8 cellular contexts compared by ENCODE assay signal in genomic region chr1:150009604-150010387, GRCh38. TPM values are rescaled to one million over a fixed set of nuclear protein-coding genes. Genes with fewer than 3 reads are reported as not detected.
DNase-seq lines count a peak whose midpoint lies in the region; ATAC-seq, FAIRE-seq and TF ChIP-seq lines count a peak whose summit lies in the region.

No MANE protein-coding gene starts in this region.

- no peak for TF ChIP-seq EP300 in GM12878 (IDR thresholded peaks at IDR 0.05; ENCODE audit: borderline replicate concordance in 1 of 2, control insufficient read depth in 1 of 2, low read depth in 2 of 2, low read length in 2 of 2)

- H3K4me1 ChIP-seq in A673 (ENCODE audit: insufficient read depth, low read length, poor library complexity, severe bottlenecking) (peaks cover 16% of the 10 kb centered on the region), GM12878 (ENCODE audit: control insufficient read depth, insufficient read depth, low read length) (no peaks in the 10 kb centered on the region), iPS DF 6.9 (ENCODE audit: control insufficient read depth, insufficient read depth, low read length) (no peaks in the 10 kb centered on the region)

- H3K9me3 Mint-ChIP-seq in IgD-negative memory B cell, result no peaks in the 10 kb centered on the region

- 3% methylated on average over 28 of the region's 29 CpGs for WGBS in GM12878 (ENCODE audit: insufficient coverage, insufficient replicate concordance, low lambda C conversion rate, missing lambda C conversion rate)
- no CpG with 5 or more reads among the region's 29 CpGs for WGBS in iPS DF 6.9 (ENCODE audit: insufficient coverage, insufficient read length)

- H3K4me2 ChIP-seq in GM12878 (ENCODE audit: control insufficient read depth, insufficient read depth), result peak overlapping the region; percentile 68

- RAD21 ChIA-PET in GM12878 (lab: Charles Lee; ENCODE audit: unreplicated experiment), result interaction anchor here (0.7 to 4.7 kb wide), 6 partner anchors 9 to 159 kb away, joined by 3 to 29 read pairs (median 4); partner anchors contain the start of gene VPS45

- H3K9me3 ChIP-seq in A673 (ENCODE audit: low read depth, low read length, poor library complexity, severe bottlenecking), result no peaks in the 10 kb centered on the region
- no peaks in the 10 kb centered on the region for H3K9me3 ChIP-seq in GM12878 (replicated peaks; ENCODE audit: control insufficient read depth, insufficient read depth, low read length)
- H3K9me3 ChIP-seq in iPS DF 6.9 (ENCODE audit: control insufficient read depth, insufficient read depth, low read length), result no peaks in the 10 kb centered on the region

- no peak for TF ChIP-seq POLR2A in GM12878 (IDR thresholded peaks at IDR 0.05; ENCODE audit: low read depth, low read length)

- POLR2A ChIA-PET in A673 (lab: Charles Lee; ENCODE audit: low non-redundant PET), result interaction anchor here (0.6 to 0.7 kb wide), 2 partner anchors 106 to 122 kb away, joined by 3 to 5 read pairs; a partner anchor contains a TSS
- POLR2A ChIA-PET in GM12878 (lab: Charles Lee), result interaction anchor here (0.9 to 3.2 kb wide), 8 partner anchors 9 to 142 kb away, joined by 3 to 28 read pairs (median 3); no protein-coding TSS in a partner anchor

- H3K27ac ChIP-seq in A673 (ENCODE audit: low read depth, low read length, poor library complexity, severe bottlenecking), result peak overlapping the region; percentile 84
- H3K27ac ChIP-seq in GM12878 (ENCODE audit: control insufficient read depth, insufficient read depth), result peak overlapping the region; percentile 84
- no peak overlapping the region for H3K27ac ChIP-seq in iPS DF 6.9 (ENCODE audit: low read length)

- in situ Hi-C loops in GM12878 (cut with MboI), result no loop called here

- BruUV-seq in A673 (replicated peaks; lab: Mats Ljungman, UMichigan), result TSS peak; percentile 59
- TSS peak; percentile 63 for BruUV-seq in GM12878 (replicated peaks; lab: Mats Ljungman, UMichigan)

- no peak for TF ChIP-seq CTCF in A673 (conservative IDR thresholded peaks at IDR 0.05; ENCODE audit: low read depth, low read length)
- TF ChIP-seq CTCF in GM12878 (IDR thresholded peaks at IDR 0.05 in 2 of 3, conservative IDR thresholded peaks at IDR 0.05 in 1 of 3; ENCODE audit: control insufficient read depth in 2 of 3, extremely low read depth in 1 of 3, insufficient read depth in 1 of 3, low read depth in 3 of 3, low read length in 3 of 3), result no peak

- H3K27me3 Mint-ChIP-seq in IgD-negative memory B cell, result peaks cover 11% of the 10 kb centered on the region

- SMC1A ChIA-PET in GM12878 (lab: Charles Lee; ENCODE audit: uncharacterized antibody, unreplicated experiment), result interaction anchor here (0.8 to 8.5 kb wide), 10 partner anchors 10 to 156 kb away, joined by 3 to 73 read pairs (median 4); no protein-coding TSS in a partner anchor

- intact Hi-C loops in A673 (cut with micrococcal nuclease; ENCODE audit: unreplicated experiment) (no loop called here), GM12878 (cut with micrococcal nuclease; ENCODE audit: unreplicated experiment) (loop anchor here (5.0 kb wide), 1 partner anchor 47 kb away; no protein-coding TSS in a partner anchor), sciatic nerve (cut with DNase I) (no loop called here)

- H3K27me3 ChIP-seq in A673 (replicated peaks; ENCODE audit: insufficient read depth, low read depth, low read length, poor library complexity), result no peaks in the 10 kb centered on the region
- no peaks in the 10 kb centered on the region for H3K27me3 ChIP-seq in GM12878 (replicated peaks in 1 of 2; ENCODE audit: control insufficient read depth in 2 of 2, insufficient read depth in 2 of 2, low read length in 1 of 2)
- H3K27me3 ChIP-seq in iPS DF 6.9 (ENCODE audit: control insufficient read depth, insufficient read depth, low read length), result no peaks in the 10 kb centered on the region

- H3K4me3 Mint-ChIP-seq in IgD-negative memory B cell, result peak overlapping the region; percentile 84 to 98 (median 94)

- no peak for TF ChIP-seq RAD21 in GM12878 (IDR thresholded peaks at IDR 0.05; ENCODE audit: insufficient read depth, low read depth, low read length)

- H3K27ac Mint-ChIP-seq in IgD-negative memory B cell, result peak overlapping the region; percentile 2 to 72 (median 65)

- DNase-seq in A673 (ENCODE audit: low spot score), result peak; percentile 42
- DNase-seq in T-helper 22 cell (ENCODE audit: low read depth), result peak; percentile 0
- DNase-seq in GM12878 (ENCODE audit: low read depth, low spot score), result no peak
- no peak for DNase-seq in iPS DF 6.9 (ENCODE audit: low read depth, low spot score)
- no peak for DNase-seq in sciatic nerve (ENCODE audit: low spot score)

- H3K4me3 ChIP-seq in A673 (ENCODE audit: low read depth, low read length, poor library complexity, severe bottlenecking) (peak overlapping the region; percentile 85), GM12878 (peak overlapping the region; percentile 99), iPS DF 6.9 (ENCODE audit: low read length) (peak overlapping the region; percentile 99)

- CTCF ChIA-PET in A673 (lab: Charles Lee) (no interaction called here), GM12878 (lab: Yijun Ruan, JAX) (interaction anchor here (0.6 to 4.5 kb wide), 9 partner anchors 8 to 223 kb away, joined by 3 to 22 read pairs (median 4); no protein-coding TSS in a partner anchor)

- H3K36me3 Mint-ChIP-seq in IgD-negative memory B cell, result peaks cover 3% of the 10 kb centered on the region

- H3K79me2 ChIP-seq in GM12878 (ENCODE audit: control insufficient read depth, insufficient read depth, low read length), result peaks cover 30% of the 10 kb centered on the region

- peak overlapping the region; percentile 99 for H2AFZ ChIP-seq in GM12878 (ENCODE audit: control insufficient read depth, low read depth, low read length)

- no peak for FAIRE-seq in GM12878 (lab: Jason Lieb, UNC)

- peak overlapping the region; percentile 89 for H3K9ac ChIP-seq in GM12878 (ENCODE audit: control insufficient read depth, insufficient read depth, low read length)

- H4K20me1 ChIP-seq in GM12878 (ENCODE audit: control insufficient read depth, insufficient read depth), result no peaks in the 10 kb centered on the region

- peak; percentile 21 for ATAC-seq in GM19452 (IDR thresholded peaks at IDR 0.05; ENCODE audit: unreplicated experiment)
- peak; percentile 58 for ATAC-seq in GM12878
- peak; percentile 48 for ATAC-seq in sciatic nerve
- no peak for ATAC-seq in HG03039 (IDR thresholded peaks at IDR 0.05; ENCODE audit: unreplicated experiment)

- H3K36me3 ChIP-seq in A673 (ENCODE audit: insufficient read depth, low read length, poor library complexity, severe bottlenecking), result no peaks in the 10 kb centered on the region
- H3K36me3 ChIP-seq in GM12878 (ENCODE audit: control insufficient read depth in 2 of 2, insufficient read depth in 2 of 2, low read length in 1 of 2), result 0 out of 4 replicates have a peak, but pooled peaks cover 0 to 4% of the 10 kb centered on the region in 2 experiments
- H3K36me3 ChIP-seq in iPS DF 6.9 (ENCODE audit: control insufficient read depth, insufficient read depth, low read length), result no peaks in the 10 kb centered on the region

- H3K4me1 Mint-ChIP-seq in IgD-negative memory B cell, result peaks cover 0 to 11% (median 9%) of the 10 kb centered on the region in 3 donors

TF ChIP-seq in GM12878, 131 proteins besides CTCF, POLR2A, EP300 and RAD21 (continues in another document):
- TF ChIP-seq CREB1 (IDR thresholded peaks at IDR 0.05; ENCODE audit: low read depth) (0 out of 2 replicates have a peak, but pooled peaks have one; percentile 11), RUNX3 (IDR thresholded peaks at IDR 0.05; ENCODE audit: low read length) (no peak), NR2C1 (IDR thresholded peaks at IDR 0.05) (no peak), ATF7 (IDR thresholded peaks at IDR 0.05; ENCODE audit: low read depth) (peak; percentile 28; the same call in 1 of the 2 replicates)

RNA-seq across cellular contexts. Expression of gene OTUD7B, which starts 0.7 kb away (rescaled TPM):
- total RNA-seq in A673 (2021), result 19.0 and 20.9 TPM in 2 replicates
- 0.53 TPM for polyA plus RNA-seq in IgD-negative memory B cell
- total RNA-seq in GM12878 (2013; cell fraction: nucleolus; rRNA removed), result 24.1 and 24.8 TPM in 2 replicates
- 8.4 and 8.7 TPM in 2 replicates for total RNA-seq in GM12878 (2014; rRNA removed)
- total RNA-seq in GM12878 (2014; rRNA removed; fragmentation: Illumina TruSeq; extraction: Trizol), result 9.2 and 9.9 TPM in 2 replicates
- 20.7 and 24.9 TPM in 2 replicates for total RNA-seq in GM12878 (2021)
- polyA plus RNA-seq in GM12878 (2011; ENCODE audit: low read depth), result 2.8 TPM
- 4.3 and 7.4 TPM in 2 replicates for polyA plus RNA-seq in GM12878 (2011; rRNA removed)
- polyA plus RNA-seq in GM12878 (2011; cell fraction: cytosol; rRNA removed), result 4.5 and 6.7 TPM in 2 replicates
- polyA plus RNA-seq in GM12878 (2011; cell fraction: nucleus; rRNA removed), result 4.3 and 5.6 TPM in 2 replicates
- 3.8 and 5.9 TPM in 2 replicates for polyA plus RNA-seq in GM12878 (2012)
- 8.2 and 10.7 TPM in 2 replicates for polyA plus RNA-seq in GM12878 (2014; fragmentation: Illumina TruSeq; extraction: Trizol)
- 1 to 10 TPM; 1.7 to 1.8 TPM for polyA plus RNA-seq in GM12878 (2014; fragmentation: Nextera tagmentation; extraction: Ambion mirVana)
- 5.8 and 5.9 TPM in 2 replicates for polyA plus RNA-seq in GM12878 (2014; rRNA removed)
- 1 to 10 TPM; 1.7 to 2.3 TPM for polyA plus RNA-seq in GM12878 (2016; fragmentation: Nextera tagmentation; extraction: Ambion mirVana)
- polyA minus RNA-seq in GM12878 (2011; rRNA and poly(A)+ RNA removed), result 11.5 and 17.3 TPM in 2 replicates
- polyA minus RNA-seq in GM12878 (2011; cell fraction: cytosol; rRNA and poly(A)+ RNA removed), result 2.8 and 4.4 TPM in 2 replicates
- polyA minus RNA-seq in GM12878 (2011; cell fraction: nucleus; rRNA and poly(A)+ RNA removed), result 3.5 and 6.0 TPM in 2 replicates
- total RNA-seq in sciatic nerve, result 102 TPM

RNA-seq across cellular contexts. Expression of gene VPS45, which starts 57.8 kb away (rescaled TPM):
- 50.3 and 51.3 TPM in 2 replicates for total RNA-seq in A673 (2021)
- polyA plus RNA-seq in IgD-negative memory B cell, result 17.0 TPM
- 160 and 169 TPM in 2 replicates for total RNA-seq in GM12878 (2013; cell fraction: nucleolus; rRNA removed)
- 29.3 and 32.7 TPM in 2 replicates for total RNA-seq in GM12878 (2014; rRNA removed)
- total RNA-seq in GM12878 (2014; rRNA removed; fragmentation: Illumina TruSeq; extraction: Trizol), result 38.0 and 38.4 TPM in 2 replicates
- 25.5 and 28.4 TPM in 2 replicates for total RNA-seq in GM12878 (2021)
- polyA plus RNA-seq in GM12878 (2011; ENCODE audit: low read depth), result 12.9 TPM
- polyA plus RNA-seq in GM12878 (2011; rRNA removed), result 44.9 and 62.1 TPM in 2 replicates
- 18.4 and 20.7 TPM in 2 replicates for polyA plus RNA-seq in GM12878 (2011; cell fraction: cytosol; rRNA removed)
- polyA plus RNA-seq in GM12878 (2011; cell fraction: nucleus; rRNA removed), result 74.4 and 75.6 TPM in 2 replicates
- 17.4 and 24.6 TPM in 2 replicates for polyA plus RNA-seq in GM12878 (2012)
- polyA plus RNA-seq in GM12878 (2014; fragmentation: Illumina TruSeq; extraction: Trizol), result 42.5 and 61.4 TPM in 2 replicates
- polyA plus RNA-seq in GM12878 (2014; fragmentation: Nextera tagmentation; extraction: Ambion mirVana), result 10 to 100 TPM; 24.4 to 28.7 TPM
- 27.3 and 31.0 TPM in 2 replicates for polyA plus RNA-seq in GM12878 (2014; rRNA removed)
- 10 to 100 TPM; 46.7 to 48.7 TPM for polyA plus RNA-seq in GM12878 (2016; fragmentation: Nextera tagmentation; extraction: Ambion mirVana)
- polyA minus RNA-seq in GM12878 (2011; rRNA and poly(A)+ RNA removed), result 22.0 and 34.3 TPM in 2 replicates
- polyA minus RNA-seq in GM12878 (2011; cell fraction: cytosol; rRNA and poly(A)+ RNA removed), result 4.3 and 11.5 TPM in 2 replicates
- polyA minus RNA-seq in GM12878 (2011; cell fraction: nucleus; rRNA and poly(A)+ RNA removed), result 43.2 and 51.1 TPM in 2 replicates
- 44.1 TPM for total RNA-seq in sciatic nerve

Comparison
In these comparisons a context has a peak if more than half of its experiments do, and no peak if none do; other contexts are left out.
1. DNase-seq: peak in A673 (single experiment) and T-helper 22 cell (single experiment); none in GM12878 (single experiment), iPS DF 6.9 (single experiment) and sciatic nerve (single experiment).
2. Peak in every context shown above with its lines, with median percentiles within 50 percentile points of each other: H3K4me3 ChIP-seq.